In genomic region chr17:53822764-53823163, GRCh38 we compare ENCODE assay signal across 25 cellular contexts. TPM values are rescaled to one million over a fixed set of nuclear protein-coding genes. Genes with fewer than 3 reads are reported as not detected.
DNase-seq lines count a peak whose midpoint lies in the region; ATAC-seq, FAIRE-seq and TF ChIP-seq lines count a peak whose summit lies in the region.
"Had no signal": no experiment of that assay in that cellular context is flagged by ENCODE, and none has a peak within 500 bp of the region (broad histone marks: within the 10 kb centered on the region; RNA-seq: fewer than 3 reads in every experiment).

A gene with protein sequence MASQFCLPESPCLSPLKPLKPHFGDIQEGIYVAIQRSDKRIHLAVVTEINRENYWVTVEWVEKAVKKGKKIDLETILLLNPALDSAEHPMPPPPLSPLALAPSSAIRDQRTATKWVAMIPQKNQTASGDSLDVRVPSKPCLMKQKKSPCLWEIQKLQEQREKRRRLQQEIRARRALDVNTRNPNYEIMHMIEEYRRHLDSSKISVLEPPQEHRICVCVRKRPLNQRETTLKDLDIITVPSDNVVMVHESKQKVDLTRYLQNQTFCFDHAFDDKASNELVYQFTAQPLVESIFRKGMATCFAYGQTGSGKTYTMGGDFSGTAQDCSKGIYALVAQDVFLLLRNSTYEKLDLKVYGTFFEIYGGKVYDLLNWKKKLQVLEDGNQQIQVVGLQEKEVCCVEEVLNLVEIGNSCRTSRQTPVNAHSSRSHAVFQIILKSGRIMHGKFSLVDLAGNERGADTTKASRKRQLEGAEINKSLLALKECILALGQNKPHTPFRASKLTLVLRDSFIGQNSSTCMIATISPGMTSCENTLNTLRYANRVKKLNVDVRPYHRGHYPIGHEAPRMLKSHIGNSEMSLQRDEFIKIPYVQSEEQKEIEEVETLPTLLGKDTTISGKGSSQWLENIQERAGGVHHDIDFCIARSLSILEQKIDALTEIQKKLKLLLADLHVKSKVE (plus strand): TSS chr17:53822927. CDS start chr17:53823034, 107 bp downstream.

- H2AK5ac ChIP-seq in neuronal stem cell (ENCODE audit: low read depth, low read length): no peak within 1 kb of the TSS

- H3K4ac ChIP-seq in neuronal stem cell (ENCODE audit: low read length): no peak within 1 kb of the TSS

- in situ Hi-C loops in brain microvascular endothelial cell (cut with HindIII; ENCODE audit: low pct_ligation_motif_present, low sequenced_read_pairs): no loop called here

- no peak within 1 kb of the TSS for H2AFZ ChIP-seq in neuronal stem cell (ENCODE audit: low read length)
- H2AFZ ChIP-seq: GM23338 had no signal

- no peak for FAIRE-seq in kidney (lab: Jason Lieb, UNC)
- FAIRE-seq: A549, D721Med, GM12878 had no signal

- H3K27ac ChIP-seq in neuronal stem cell (replicated peaks; ENCODE audit: low read length): no peak within 1 kb of the TSS
- no peak within 1 kb of the TSS for H3K27ac ChIP-seq in aorta (ENCODE audit: low read depth in 1 of 2, low read length in 2 of 2)
- no peak within 1 kb of the TSS for H3K27ac ChIP-seq in kidney (ENCODE audit: low read depth in 2 of 2, low read length in 2 of 2)
- H3K27ac ChIP-seq in brain microvascular endothelial cell: no peak within 1 kb of the TSS
- H3K27ac ChIP-seq: A549; BLaER1 treated with 17β-estradiol and CSF1 and Interleukin-3, amounts not matched to agents 10 nM and 100 nM had no signal

- H3K9me3 ChIP-seq in neuronal stem cell (replicated peaks in 1 of 2; ENCODE audit: control insufficient read depth in 2 of 2, insufficient read depth in 1 of 2, low read depth in 1 of 2, low read length in 2 of 2) (no peaks in the 10 kb centered on the region), aorta (ENCODE audit: control insufficient read depth, low read length) (no peaks in the 10 kb centered on the region), kidney (ENCODE audit: control insufficient read depth in 1 of 2, low read length in 2 of 2) (no peaks in the 10 kb centered on the region)
- H3K9me3 ChIP-seq: A549, BE2C had no signal

- no peak within 1 kb of the TSS for H3K18ac ChIP-seq in neuronal stem cell (ENCODE audit: low read length)

- no peak within 1 kb of the TSS for H3K23ac ChIP-seq in neuronal stem cell (ENCODE audit: low read depth, low read length, poor library complexity)

- no peak within 1 kb of the TSS for H4K91ac ChIP-seq in neuronal stem cell (ENCODE audit: low read depth, low read length, poor library complexity)

- H3K9ac ChIP-seq in neuronal stem cell (ENCODE audit: low read depth, low read length, poor library complexity): peak within 1 kb of the TSS; percentile 22
- H3K9ac ChIP-seq in kidney (ENCODE audit: low read length in 2 of 2): no peak within 1 kb of the TSS
- H3K9ac ChIP-seq: BLaER1 treated with 17β-estradiol and CSF1 and Interleukin-3, amounts not matched to agents 10 nM and 100 nM had no signal

- no peak within 1 kb of the TSS for H3K4me2 ChIP-seq in neuronal stem cell (ENCODE audit: insufficient read depth, low read length, poor library complexity, severe bottlenecking)
- H3K4me2 ChIP-seq: A549; BLaER1 treated with 17β-estradiol and CSF1 and Interleukin-3, amounts not matched to agents 10 nM and 100 nM; GM23338 had no signal

- DNase-seq in Right ventricle myocardium inferior (ENCODE audit: missing footprints): peak; percentile 37
- no peak for DNase-seq in left ventricle myocardium superior
- DNase-seq in neuronal stem cell (ENCODE audit: low spot score): no peak
- DNase-seq in aorta: peak in 1 of 2 donors; percentile 40
- no peak for DNase-seq in kidney
- DNase-seq in brain microvascular endothelial cell: no peak
- DNase-seq: 8988T; ACHN; AML-193; BE2C; CD4-positive, alpha-beta T cell; CD8-positive, alpha-beta memory T cell; DMS 273 treated with DMSO at 0.1 percent for 48 hours; DMS79; EL; GDM1; H9 had no signal

- no CpG with 5 or more reads among the region's 17 CpGs for WGBS in neuronal stem cell (ENCODE audit: extremely low coverage in 2 of 2, insufficient read length in 2 of 2, insufficient replicate concordance in 1 of 2), 2 donors
- WGBS in aorta, 2 donors: 89 to 90% methylated on average over 17 of the region's 17 CpGs

- H2BK120ac ChIP-seq in neuronal stem cell (ENCODE audit: low read depth, low read length): no peak within 1 kb of the TSS

- H2BK15ac ChIP-seq in neuronal stem cell (ENCODE audit: low read length): no peak within 1 kb of the TSS

- H4K8ac ChIP-seq in neuronal stem cell (ENCODE audit: low read depth, low read length): no peak within 1 kb of the TSS

- no peak within 1 kb of the TSS for H3K14ac ChIP-seq in neuronal stem cell (ENCODE audit: low read length)

- H3K79me1 ChIP-seq in neuronal stem cell (ENCODE audit: low read depth, low read length): no peaks in the 10 kb centered on the region

- H3K27me3 ChIP-seq in neuronal stem cell (ENCODE audit: control insufficient read depth in 3 of 3, insufficient read depth in 3 of 3, low read depth in 1 of 3, low read length in 3 of 3) (no peaks in the 10 kb centered on the region), aorta (ENCODE audit: control insufficient read depth in 1 of 2, insufficient read depth in 2 of 2, low read length in 1 of 2) (no peaks in the 10 kb centered on the region), brain microvascular endothelial cell (replicated peaks) (no peaks in the 10 kb centered on the region)
- H3K27me3 ChIP-seq: BE2C; BLaER1 treated with 17β-estradiol and CSF1 and Interleukin-3, amounts not matched to agents 10 nM and 100 nM had no signal

- no peaks in the 10 kb centered on the region for H3K4me1 ChIP-seq in neuronal stem cell (ENCODE audit: control insufficient read depth in 2 of 2, insufficient read depth in 1 of 2, low read depth in 1 of 2, low read length in 2 of 2)
- H3K4me1 ChIP-seq in aorta (ENCODE audit: control insufficient read depth in 1 of 2, insufficient read depth in 2 of 2, low read length in 2 of 2): no peaks in the 10 kb centered on the region
- H3K4me1 ChIP-seq in kidney (ENCODE audit: control insufficient read depth in 1 of 2, insufficient read depth in 1 of 2, low read depth in 1 of 2, low read length in 2 of 2): no peaks in the 10 kb centered on the region
- H3K4me1 ChIP-seq: A549 had no signal

- H3K36me3 ChIP-seq in neuronal stem cell (replicated peaks in 1 of 2; ENCODE audit: control insufficient read depth in 2 of 2, insufficient read depth in 2 of 2, low read length in 2 of 2) (no peaks in the 10 kb centered on the region), aorta (ENCODE audit: control insufficient read depth in 1 of 2, insufficient read depth in 2 of 2, low read length in 1 of 2) (no peaks in the 10 kb centered on the region), kidney (ENCODE audit: control insufficient read depth in 1 of 2, insufficient read depth in 2 of 2, low read length in 2 of 2) (no peaks in the 10 kb centered on the region), brain microvascular endothelial cell (replicated peaks) (no peaks in the 10 kb centered on the region)
- H3K36me3 ChIP-seq: BE2C; BLaER1 treated with 17β-estradiol and CSF1 and Interleukin-3, amounts not matched to agents 10 nM and 100 nM had no signal

- H2BK5ac ChIP-seq in neuronal stem cell (ENCODE audit: low read length): peak within 1 kb of the TSS; percentile 35

- TF ChIP-seq CTCF in kidney (IDR thresholded peaks at IDR 0.05; ENCODE audit: borderline replicate concordance, extremely low read depth, insufficient read depth) (no peak), brain microvascular endothelial cell (IDR thresholded peaks at IDR 0.05; ENCODE audit: low read depth, low read length, missing control alignments) (no peak)

- intact Hi-C loops in Right ventricle myocardium inferior (cut with DNase I): no loop called here
- intact Hi-C loops in left ventricle myocardium superior (cut with micrococcal nuclease): no loop called here
- intact Hi-C loops in aorta (cut with DNase I): no loop called here
- intact Hi-C loops in kidney (cut with DNase I): no loop called here

- H3K4me3 ChIP-seq in neuronal stem cell (ENCODE audit: low read length in 2 of 2) (no peak within 1 kb of the TSS), aorta (ENCODE audit: low read length in 2 of 2) (no peak within 1 kb of the TSS), kidney (ENCODE audit: low read length in 2 of 2) (no peak within 1 kb of the TSS), brain microvascular endothelial cell (ENCODE audit: low read depth, low read length) (no peak within 1 kb of the TSS)
- H3K4me3 ChIP-seq: A549; BLaER1 treated with 17β-estradiol and CSF1 and Interleukin-3, amounts not matched to agents 10 nM and 100 nM; GM12878; GM23338 had no signal

- ATAC-seq in Right ventricle myocardium inferior (no peak), left ventricle myocardium superior (no peak), aorta (ENCODE audit: low FRiP score) (peak; percentile 46)
- ATAC-seq: A549, GM12878, GM23338, HCT116 had no signal

- H2BK12ac ChIP-seq in neuronal stem cell (ENCODE audit: low read length): no peak within 1 kb of the TSS

RNA-seq across cellular contexts. Expression of the gene that starts here (rescaled TPM):
- total RNA-seq in Right ventricle myocardium inferior: not detected
- total RNA-seq in left ventricle myocardium superior: not detected
- polyA plus RNA-seq in neuronal stem cell (2013, experiment 1 of 2): not detected
- not detected for polyA plus RNA-seq in neuronal stem cell (2013, experiment 2 of 2)
- total RNA-seq in aorta: not detected
- not detected for polyA plus RNA-seq in aorta
- total RNA-seq in kidney: not detected
- not detected for polyA plus RNA-seq in kidney (ENCODE audit: insufficient read depth, low read depth, low replicate concordance)
- total RNA-seq: CD4-positive, alpha-beta T cell; CD8-positive, alpha-beta memory T cell; GM12878; GM23338; H4; H9 had no signal
- polyA plus RNA-seq: A549; CD14-positive monocyte; CD8-positive, alpha-beta memory T cell; GM12878 had no signal

Comparison
In these comparisons a context has a peak if more than half of its experiments do, and no peak if none do; other contexts are left out.
1. Peak in DNase-seq in Right ventricle myocardium inferior; RNA of the gene not detected or under 1 TPM.
2. Peak in ATAC-seq in aorta; RNA of the gene not detected or under 1 TPM.